Comparison of ENCODE assay signal across 1 cellular context in the genomic region with DNA sequence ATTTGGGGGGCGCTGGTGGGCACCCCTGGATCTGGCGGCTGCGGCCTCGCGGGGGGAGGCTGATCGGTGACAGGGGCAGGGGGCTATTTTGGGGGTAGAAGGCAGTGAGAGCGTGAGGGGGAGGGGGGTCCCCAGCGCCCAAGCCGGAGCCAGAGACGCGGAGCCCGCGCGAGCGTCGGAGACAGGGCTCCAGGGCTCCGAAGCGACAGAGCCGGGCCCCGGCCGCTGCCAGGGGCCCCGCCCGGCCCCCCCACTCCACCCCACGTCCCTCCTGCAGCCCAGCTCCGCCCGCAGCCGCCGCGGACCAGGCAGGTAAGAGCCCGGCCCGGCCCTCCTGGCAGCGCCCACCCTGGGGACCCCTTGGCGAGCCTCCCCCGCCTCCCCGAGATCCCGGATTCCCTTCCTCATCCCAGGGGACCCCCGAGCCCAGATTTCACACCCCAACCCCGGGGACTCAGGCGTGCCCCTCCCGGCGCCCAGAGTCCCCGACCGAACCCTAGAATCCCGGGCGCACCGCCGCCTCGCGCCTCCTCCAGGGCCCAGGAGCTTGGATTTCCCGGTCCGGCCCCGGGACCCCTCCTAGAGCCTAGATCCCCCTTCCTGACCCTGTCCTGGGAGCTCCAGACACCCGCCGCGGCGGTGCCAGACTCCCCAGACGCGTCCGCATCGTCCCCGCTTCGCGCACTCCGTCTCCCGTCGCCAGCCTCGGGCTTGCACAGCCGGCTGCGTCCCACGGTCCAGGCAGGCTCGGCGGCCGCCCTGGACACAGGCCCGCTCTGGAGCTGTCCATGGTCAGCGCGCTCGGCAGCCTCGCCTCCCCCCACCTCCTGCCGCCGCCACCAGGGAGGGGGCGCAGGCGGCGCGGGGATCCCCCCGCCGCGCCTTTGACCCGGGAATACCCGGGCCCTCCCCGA.
TF ChIP-seq lines count a peak whose summit lies in the region.

PPFIA3 (plus strand) TSS at position 134 of the 914 bp plus-strand sequence. CDS start 8,330 bp downstream, outside the sequence.

TF ChIP-seq in K562, 482 proteins besides CTCF, POLR2A, EP300 and RAD21 (continued from another document and continues in another):
- TF ChIP-seq ARID4B (CRISPR knock-in tag; IDR thresholded peaks at IDR 0.05) (peak; percentile 88), ZSCAN29 (IDR thresholded peaks at IDR 0.05) (no peak), GATA2 (CRISPR knock-in tag; IDR thresholded peaks at IDR 0.05) (no peak), CXXC5 (CRISPR knock-in tag; IDR thresholded peaks at IDR 0.05) (peak; percentile 65), CBX5 (IDR thresholded peaks at IDR 0.05; ENCODE audit: borderline replicate concordance, low read depth) (no peak), PRMT5 (CRISPR knock-in tag; IDR thresholded peaks at IDR 0.05) (peak; percentile 92), GABPB1 (CRISPR knock-in tag; IDR thresholded peaks at IDR 0.05) (no peak), NEUROD1 (IDR thresholded peaks at IDR 0.05; ENCODE audit: borderline replicate concordance, low read depth, low read length, partially characterized antibody) (no peak), NCOR1 (IDR thresholded peaks at IDR 0.05) (no peak), RBFOX2 (IDR thresholded peaks at IDR 0.05; ENCODE audit: low read depth, low read length) (no peak), HDAC6 (IDR thresholded peaks at IDR 0.05; ENCODE audit: low read depth, low read length) (0 out of 2 replicates have a peak, but pooled peaks have one; percentile 43), ZBTB33 (CRISPR knock-in tag; IDR thresholded peaks at IDR 0.05) (no peak), ELF1 (tag; IDR thresholded peaks at IDR 0.05) (no peak), RBBP5 (IDR thresholded peaks at IDR 0.05; ENCODE audit: borderline replicate concordance, insufficient read depth, low read length, poor library complexity, severe bottlenecking) (peak; percentile 41), MAZ (CRISPR knock-in tag; conservative IDR thresholded peaks at IDR 0.05 in 1 of 2, IDR thresholded peaks at IDR 0.05 in 1 of 2) (peak; percentile 55 to 92), PHB2 (IDR thresholded peaks at IDR 0.05; ENCODE audit: low read depth) (no peak), IRF2 (CRISPR knock-in tag; IDR thresholded peaks at IDR 0.05) (no peak), HDAC3 (IDR thresholded peaks at IDR 0.05; ENCODE audit: borderline replicate concordance, partially characterized antibody) (no peak), MTA3 (IDR thresholded peaks at IDR 0.05; ENCODE audit: borderline replicate concordance) (0 out of 2 replicates have a peak, but pooled peaks have one; percentile 40), ZC3H4 (CRISPR knock-in tag; IDR thresholded peaks at IDR 0.05; ENCODE audit: borderline replicate concordance) (no peak), FIP1L1 (IDR thresholded peaks at IDR 0.05; ENCODE audit: low read depth, low read length, poor library complexity, severe bottlenecking) (peak; percentile 75), SIN3A (IDR thresholded peaks at IDR 0.05; ENCODE audit: borderline replicate concordance in 2 of 2, control insufficient read depth in 1 of 2, low read depth in 2 of 2, low read length in 2 of 2) (peak in 1 of 2 experiments; percentile 93; a peak in 2 of 4 replicates), FOSL1 (tag; conservative IDR thresholded peaks at IDR 0.05) (0 out of 2 replicates have a peak, but pooled peaks have one; percentile 8), SNRNP70 (optimal IDR thresholded peaks at IDR 0.05; ENCODE audit: low read depth, low read length) (no peak)
- TF ChIP-seq, protein P1, sequence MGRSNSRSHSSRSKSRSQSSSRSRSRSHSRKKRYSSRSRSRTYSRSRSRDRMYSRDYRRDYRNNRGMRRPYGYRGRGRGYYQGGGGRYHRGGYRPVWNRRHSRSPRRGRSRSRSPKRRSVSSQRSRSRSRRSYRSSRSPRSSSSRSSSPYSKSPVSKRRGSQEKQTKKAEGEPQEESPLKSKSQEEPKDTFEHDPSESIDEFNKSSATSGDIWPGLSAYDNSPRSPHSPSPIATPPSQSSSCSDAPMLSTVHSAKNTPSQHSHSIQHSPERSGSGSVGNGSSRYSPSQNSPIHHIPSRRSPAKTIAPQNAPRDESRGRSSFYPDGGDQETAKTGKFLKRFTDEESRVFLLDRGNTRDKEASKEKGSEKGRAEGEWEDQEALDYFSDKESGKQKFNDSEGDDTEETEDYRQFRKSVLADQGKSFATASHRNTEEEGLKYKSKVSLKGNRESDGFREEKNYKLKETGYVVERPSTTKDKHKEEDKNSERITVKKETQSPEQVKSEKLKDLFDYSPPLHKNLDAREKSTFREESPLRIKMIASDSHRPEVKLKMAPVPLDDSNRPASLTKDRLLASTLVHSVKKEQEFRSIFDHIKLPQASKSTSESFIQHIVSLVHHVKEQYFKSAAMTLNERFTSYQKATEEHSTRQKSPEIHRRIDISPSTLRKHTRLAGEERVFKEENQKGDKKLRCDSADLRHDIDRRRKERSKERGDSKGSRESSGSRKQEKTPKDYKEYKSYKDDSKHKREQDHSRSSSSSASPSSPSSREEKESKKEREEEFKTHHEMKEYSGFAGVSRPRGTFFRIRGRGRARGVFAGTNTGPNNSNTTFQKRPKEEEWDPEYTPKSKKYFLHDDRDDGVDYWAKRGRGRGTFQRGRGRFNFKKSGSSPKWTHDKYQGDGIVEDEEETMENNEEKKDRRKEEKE (IDR thresholded peaks at IDR 0.05; ENCODE audit: borderline replicate concordance in 1 of 2, control insufficient read depth in 1 of 2, low read depth in 2 of 2, low read length in 1 of 2) = no peak
- TF ChIP-seq, protein P2, sequence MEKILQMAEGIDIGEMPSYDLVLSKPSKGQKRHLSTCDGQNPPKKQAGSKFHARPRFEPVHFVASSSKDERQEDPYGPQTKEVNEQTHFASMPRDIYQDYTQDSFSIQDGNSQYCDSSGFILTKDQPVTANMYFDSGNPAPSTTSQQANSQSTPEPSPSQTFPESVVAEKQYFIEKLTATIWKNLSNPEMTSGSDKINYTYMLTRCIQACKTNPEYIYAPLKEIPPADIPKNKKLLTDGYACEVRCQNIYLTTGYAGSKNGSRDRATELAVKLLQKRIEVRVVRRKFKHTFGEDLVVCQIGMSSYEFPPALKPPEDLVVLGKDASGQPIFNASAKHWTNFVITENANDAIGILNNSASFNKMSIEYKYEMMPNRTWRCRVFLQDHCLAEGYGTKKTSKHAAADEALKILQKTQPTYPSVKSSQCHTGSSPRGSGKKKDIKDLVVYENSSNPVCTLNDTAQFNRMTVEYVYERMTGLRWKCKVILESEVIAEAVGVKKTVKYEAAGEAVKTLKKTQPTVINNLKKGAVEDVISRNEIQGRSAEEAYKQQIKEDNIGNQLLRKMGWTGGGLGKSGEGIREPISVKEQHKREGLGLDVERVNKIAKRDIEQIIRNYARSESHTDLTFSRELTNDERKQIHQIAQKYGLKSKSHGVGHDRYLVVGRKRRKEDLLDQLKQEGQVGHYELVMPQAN (IDR thresholded peaks at IDR 0.05; ENCODE audit: borderline replicate concordance) = peak; percentile 44; the same call in 1 of the 2 replicates
- TF ChIP-seq, protein P3, sequence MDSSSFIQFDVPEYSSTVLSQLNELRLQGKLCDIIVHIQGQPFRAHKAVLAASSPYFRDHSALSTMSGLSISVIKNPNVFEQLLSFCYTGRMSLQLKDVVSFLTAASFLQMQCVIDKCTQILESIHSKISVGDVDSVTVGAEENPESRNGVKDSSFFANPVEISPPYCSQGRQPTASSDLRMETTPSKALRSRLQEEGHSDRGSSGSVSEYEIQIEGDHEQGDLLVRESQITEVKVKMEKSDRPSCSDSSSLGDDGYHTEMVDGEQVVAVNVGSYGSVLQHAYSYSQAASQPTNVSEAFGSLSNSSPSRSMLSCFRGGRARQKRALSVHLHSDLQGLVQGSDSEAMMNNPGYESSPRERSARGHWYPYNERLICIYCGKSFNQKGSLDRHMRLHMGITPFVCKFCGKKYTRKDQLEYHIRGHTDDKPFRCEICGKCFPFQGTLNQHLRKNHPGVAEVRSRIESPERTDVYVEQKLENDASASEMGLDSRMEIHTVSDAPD (CRISPR knock-in tag; IDR thresholded peaks at IDR 0.05) = no peak
- TF ChIP-seq, protein P4, sequence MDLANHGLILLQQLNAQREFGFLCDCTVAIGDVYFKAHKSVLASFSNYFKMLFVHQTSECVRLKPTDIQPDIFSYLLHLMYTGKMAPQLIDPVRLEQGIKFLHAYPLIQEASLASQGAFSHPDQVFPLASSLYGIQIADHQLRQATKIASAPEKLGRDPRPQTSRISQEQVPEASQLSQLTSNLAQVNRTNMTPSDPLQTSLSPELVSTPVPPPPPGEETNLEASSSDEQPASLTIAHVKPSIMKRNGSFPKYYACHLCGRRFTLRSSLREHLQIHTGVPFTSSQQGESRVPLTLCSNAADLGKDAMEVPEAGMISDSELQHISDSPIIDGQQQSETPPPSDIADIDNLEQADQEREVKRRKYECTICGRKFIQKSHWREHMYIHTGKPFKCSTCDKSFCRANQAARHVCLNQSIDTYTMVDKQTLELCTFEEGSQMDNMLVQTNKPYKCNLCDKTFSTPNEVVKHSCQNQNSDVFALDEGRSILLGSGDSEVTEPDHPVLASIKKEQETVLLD (IDR thresholded peaks at IDR 0.05) = no peak
- TF ChIP-seq, protein P5, sequence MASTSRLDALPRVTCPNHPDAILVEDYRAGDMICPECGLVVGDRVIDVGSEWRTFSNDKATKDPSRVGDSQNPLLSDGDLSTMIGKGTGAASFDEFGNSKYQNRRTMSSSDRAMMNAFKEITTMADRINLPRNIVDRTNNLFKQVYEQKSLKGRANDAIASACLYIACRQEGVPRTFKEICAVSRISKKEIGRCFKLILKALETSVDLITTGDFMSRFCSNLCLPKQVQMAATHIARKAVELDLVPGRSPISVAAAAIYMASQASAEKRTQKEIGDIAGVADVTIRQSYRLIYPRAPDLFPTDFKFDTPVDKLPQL (IDR thresholded peaks at IDR 0.05; ENCODE audit: extremely low read depth, insufficient read length) = no peak
- TF ChIP-seq, protein P6, sequence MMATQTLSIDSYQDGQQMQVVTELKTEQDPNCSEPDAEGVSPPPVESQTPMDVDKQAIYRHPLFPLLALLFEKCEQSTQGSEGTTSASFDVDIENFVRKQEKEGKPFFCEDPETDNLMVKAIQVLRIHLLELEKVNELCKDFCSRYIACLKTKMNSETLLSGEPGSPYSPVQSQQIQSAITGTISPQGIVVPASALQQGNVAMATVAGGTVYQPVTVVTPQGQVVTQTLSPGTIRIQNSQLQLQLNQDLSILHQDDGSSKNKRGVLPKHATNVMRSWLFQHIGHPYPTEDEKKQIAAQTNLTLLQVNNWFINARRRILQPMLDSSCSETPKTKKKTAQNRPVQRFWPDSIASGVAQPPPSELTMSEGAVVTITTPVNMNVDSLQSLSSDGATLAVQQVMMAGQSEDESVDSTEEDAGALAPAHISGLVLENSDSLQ (IDR thresholded peaks at IDR 0.05) = no peak
- TF ChIP-seq, protein P7, sequence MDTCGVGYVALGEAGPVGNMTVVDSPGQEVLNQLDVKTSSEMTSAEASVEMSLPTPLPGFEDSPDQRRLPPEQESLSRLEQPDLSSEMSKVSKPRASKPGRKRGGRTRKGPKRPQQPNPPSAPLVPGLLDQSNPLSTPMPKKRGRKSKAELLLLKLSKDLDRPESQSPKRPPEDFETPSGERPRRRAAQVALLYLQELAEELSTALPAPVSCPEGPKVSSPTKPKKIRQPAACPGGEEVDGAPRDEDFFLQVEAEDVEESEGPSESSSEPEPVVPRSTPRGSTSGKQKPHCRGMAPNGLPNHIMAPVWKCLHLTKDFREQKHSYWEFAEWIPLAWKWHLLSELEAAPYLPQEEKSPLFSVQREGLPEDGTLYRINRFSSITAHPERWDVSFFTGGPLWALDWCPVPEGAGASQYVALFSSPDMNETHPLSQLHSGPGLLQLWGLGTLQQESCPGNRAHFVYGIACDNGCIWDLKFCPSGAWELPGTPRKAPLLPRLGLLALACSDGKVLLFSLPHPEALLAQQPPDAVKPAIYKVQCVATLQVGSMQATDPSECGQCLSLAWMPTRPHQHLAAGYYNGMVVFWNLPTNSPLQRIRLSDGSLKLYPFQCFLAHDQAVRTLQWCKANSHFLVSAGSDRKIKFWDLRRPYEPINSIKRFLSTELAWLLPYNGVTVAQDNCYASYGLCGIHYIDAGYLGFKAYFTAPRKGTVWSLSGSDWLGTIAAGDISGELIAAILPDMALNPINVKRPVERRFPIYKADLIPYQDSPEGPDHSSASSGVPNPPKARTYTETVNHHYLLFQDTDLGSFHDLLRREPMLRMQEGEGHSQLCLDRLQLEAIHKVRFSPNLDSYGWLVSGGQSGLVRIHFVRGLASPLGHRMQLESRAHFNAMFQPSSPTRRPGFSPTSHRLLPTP (IDR thresholded peaks at IDR 0.05; ENCODE audit: borderline replicate concordance, extremely low read depth, insufficient read length) = no peak
